Comparison of ENCODE assay signal across 1 cellular context in genomic region chr19:7681336-7682174, GRCh38.
TF ChIP-seq lines count a peak whose summit lies in the region.

No MANE protein-coding gene starts in this region.

TF ChIP-seq in GM12878, 131 proteins besides CTCF, POLR2A, EP300 and RAD21 (continues in another document):
- TF ChIP-seq ZBTB33 (IDR thresholded peaks at IDR 0.05), result no peak
- TF ChIP-seq, protein P1, sequence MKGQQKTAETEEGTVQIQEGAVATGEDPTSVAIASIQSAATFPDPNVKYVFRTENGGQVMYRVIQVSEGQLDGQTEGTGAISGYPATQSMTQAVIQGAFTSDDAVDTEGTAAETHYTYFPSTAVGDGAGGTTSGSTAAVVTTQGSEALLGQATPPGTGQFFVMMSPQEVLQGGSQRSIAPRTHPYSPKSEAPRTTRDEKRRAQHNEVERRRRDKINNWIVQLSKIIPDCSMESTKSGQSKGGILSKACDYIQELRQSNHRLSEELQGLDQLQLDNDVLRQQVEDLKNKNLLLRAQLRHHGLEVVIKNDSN (IDR thresholded peaks at IDR 0.05; ENCODE audit: borderline replicate concordance, extremely low read length, insufficient read depth, low read depth, low read length), result no peak
- no peak for TF ChIP-seq SIX5 (IDR thresholded peaks at IDR 0.05; ENCODE audit: low read depth, low read length, severe bottlenecking)
- no peak for TF ChIP-seq JUNB (IDR thresholded peaks at IDR 0.05)
- TF ChIP-seq MYC (IDR thresholded peaks at IDR 0.05; ENCODE audit: insufficient read depth, insufficient read length, insufficient replicate concordance, low read length, severe bottlenecking), result no peak
- TF ChIP-seq RFX5 (IDR thresholded peaks at IDR 0.05; ENCODE audit: low read depth, low read length), result no peak
- TF ChIP-seq ZBED1 (IDR thresholded peaks at IDR 0.05; ENCODE audit: borderline replicate concordance), result no peak
- TF ChIP-seq BRCA1 (IDR thresholded peaks at IDR 0.05; ENCODE audit: low read depth, low read length), result no peak
- no peak for TF ChIP-seq RELA (IDR thresholded peaks at IDR 0.05; ENCODE audit: borderline replicate concordance, partially characterized antibody)
- TF ChIP-seq SP1 (IDR thresholded peaks at IDR 0.05; ENCODE audit: low read depth, low read length), result no peak
- no peak for TF ChIP-seq POLR2AphosphoS5 (IDR thresholded peaks at IDR 0.05; ENCODE audit: low read length)
- TF ChIP-seq, protein P2, sequence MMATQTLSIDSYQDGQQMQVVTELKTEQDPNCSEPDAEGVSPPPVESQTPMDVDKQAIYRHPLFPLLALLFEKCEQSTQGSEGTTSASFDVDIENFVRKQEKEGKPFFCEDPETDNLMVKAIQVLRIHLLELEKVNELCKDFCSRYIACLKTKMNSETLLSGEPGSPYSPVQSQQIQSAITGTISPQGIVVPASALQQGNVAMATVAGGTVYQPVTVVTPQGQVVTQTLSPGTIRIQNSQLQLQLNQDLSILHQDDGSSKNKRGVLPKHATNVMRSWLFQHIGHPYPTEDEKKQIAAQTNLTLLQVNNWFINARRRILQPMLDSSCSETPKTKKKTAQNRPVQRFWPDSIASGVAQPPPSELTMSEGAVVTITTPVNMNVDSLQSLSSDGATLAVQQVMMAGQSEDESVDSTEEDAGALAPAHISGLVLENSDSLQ (IDR thresholded peaks at IDR 0.05), result no peak
- no peak for TF ChIP-seq TBL1XR1 (IDR thresholded peaks at IDR 0.05; ENCODE audit: low read depth, low read length)
- no peak for TF ChIP-seq ZBTB11 (CRISPR knock-in tag; IDR thresholded peaks at IDR 0.05)
- no peak for TF ChIP-seq YBX1 (IDR thresholded peaks at IDR 0.05)
- TF ChIP-seq PML (IDR thresholded peaks at IDR 0.05; ENCODE audit: low read length), result no peak
- TF ChIP-seq CREM (IDR thresholded peaks at IDR 0.05; ENCODE audit: low read depth), result 0 out of 2 replicates have a peak, but pooled peaks have one; percentile 33
- no peak for TF ChIP-seq SPI1 (IDR thresholded peaks at IDR 0.05; ENCODE audit: borderline replicate concordance, insufficient read depth, low read depth, low read length)
- TF ChIP-seq, protein P3, sequence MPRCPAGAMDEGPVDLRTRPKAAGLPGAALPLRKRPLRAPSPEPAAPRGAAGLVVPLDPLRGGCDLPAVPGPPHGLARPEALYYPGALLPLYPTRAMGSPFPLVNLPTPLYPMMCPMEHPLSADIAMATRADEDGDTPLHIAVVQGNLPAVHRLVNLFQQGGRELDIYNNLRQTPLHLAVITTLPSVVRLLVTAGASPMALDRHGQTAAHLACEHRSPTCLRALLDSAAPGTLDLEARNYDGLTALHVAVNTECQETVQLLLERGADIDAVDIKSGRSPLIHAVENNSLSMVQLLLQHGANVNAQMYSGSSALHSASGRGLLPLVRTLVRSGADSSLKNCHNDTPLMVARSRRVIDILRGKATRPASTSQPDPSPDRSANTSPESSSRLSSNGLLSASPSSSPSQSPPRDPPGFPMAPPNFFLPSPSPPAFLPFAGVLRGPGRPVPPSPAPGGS (IDR thresholded peaks at IDR 0.05; ENCODE audit: borderline replicate concordance, insufficient read depth, low read depth, low read length, poor library complexity, severe bottlenecking), result peak; percentile 5
- no peak for TF ChIP-seq RBBP5 (conservative IDR thresholded peaks at IDR 0.05)
- TF ChIP-seq GABPA (IDR thresholded peaks at IDR 0.05; ENCODE audit: low read depth), result no peak
- 0 out of 2 replicates have a peak, but pooled peaks have one; percentile 15 for TF ChIP-seq IRF4 (IDR thresholded peaks at IDR 0.05; ENCODE audit: low read depth, low read length)
- TF ChIP-seq PBX3 (IDR thresholded peaks at IDR 0.05; ENCODE audit: insufficient replicate concordance, low read depth, low read length), result no peak
- TF ChIP-seq, protein P4, sequence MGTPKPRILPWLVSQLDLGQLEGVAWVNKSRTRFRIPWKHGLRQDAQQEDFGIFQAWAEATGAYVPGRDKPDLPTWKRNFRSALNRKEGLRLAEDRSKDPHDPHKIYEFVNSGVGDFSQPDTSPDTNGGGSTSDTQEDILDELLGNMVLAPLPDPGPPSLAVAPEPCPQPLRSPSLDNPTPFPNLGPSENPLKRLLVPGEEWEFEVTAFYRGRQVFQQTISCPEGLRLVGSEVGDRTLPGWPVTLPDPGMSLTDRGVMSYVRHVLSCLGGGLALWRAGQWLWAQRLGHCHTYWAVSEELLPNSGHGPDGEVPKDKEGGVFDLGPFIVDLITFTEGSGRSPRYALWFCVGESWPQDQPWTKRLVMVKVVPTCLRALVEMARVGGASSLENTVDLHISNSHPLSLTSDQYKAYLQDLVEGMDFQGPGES (IDR thresholded peaks at IDR 0.05), result no peak
- TF ChIP-seq, protein P5, sequence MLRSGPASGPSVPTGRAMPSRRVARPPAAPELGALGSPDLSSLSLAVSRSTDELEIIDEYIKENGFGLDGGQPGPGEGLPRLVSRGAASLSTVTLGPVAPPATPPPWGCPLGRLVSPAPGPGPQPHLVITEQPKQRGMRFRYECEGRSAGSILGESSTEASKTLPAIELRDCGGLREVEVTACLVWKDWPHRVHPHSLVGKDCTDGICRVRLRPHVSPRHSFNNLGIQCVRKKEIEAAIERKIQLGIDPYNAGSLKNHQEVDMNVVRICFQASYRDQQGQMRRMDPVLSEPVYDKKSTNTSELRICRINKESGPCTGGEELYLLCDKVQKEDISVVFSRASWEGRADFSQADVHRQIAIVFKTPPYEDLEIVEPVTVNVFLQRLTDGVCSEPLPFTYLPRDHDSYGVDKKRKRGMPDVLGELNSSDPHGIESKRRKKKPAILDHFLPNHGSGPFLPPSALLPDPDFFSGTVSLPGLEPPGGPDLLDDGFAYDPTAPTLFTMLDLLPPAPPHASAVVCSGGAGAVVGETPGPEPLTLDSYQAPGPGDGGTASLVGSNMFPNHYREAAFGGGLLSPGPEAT (IDR thresholded peaks at IDR 0.05; ENCODE audit: low read depth), result 0 out of 2 replicates have a peak, but pooled peaks have one; percentile 37
- peak in 1 of 2 experiments; percentile 41; a peak in 1 of 4 replicates for TF ChIP-seq IKZF2 (IDR thresholded peaks at IDR 0.05)
- no peak for TF ChIP-seq ETV6 (conservative IDR thresholded peaks at IDR 0.05 in 1 of 2, IDR thresholded peaks at IDR 0.05 in 1 of 2; ENCODE audit: borderline replicate concordance in 1 of 2, low read depth in 1 of 2)
- no peak for TF ChIP-seq RB1 (IDR thresholded peaks at IDR 0.05; ENCODE audit: borderline replicate concordance)
- no peak for TF ChIP-seq TCF3 (IDR thresholded peaks at IDR 0.05; ENCODE audit: borderline replicate concordance, insufficient read depth, low read depth, low read length)
- TF ChIP-seq E4F1 (IDR thresholded peaks at IDR 0.05; ENCODE audit: borderline replicate concordance, partially characterized antibody), result no peak
- TF ChIP-seq ASH2L (IDR thresholded peaks at IDR 0.05; ENCODE audit: borderline replicate concordance, low read depth), result no peak
- 0 out of 2 replicates have a peak, but pooled peaks have one; percentile 13 for TF ChIP-seq NR2F1 (conservative IDR thresholded peaks at IDR 0.05)
- TF ChIP-seq SMC3 (IDR thresholded peaks at IDR 0.05; ENCODE audit: borderline replicate concordance, low read length), result peak; percentile 68
- TF ChIP-seq ZNF207 (IDR thresholded peaks at IDR 0.05; ENCODE audit: borderline replicate concordance), result no peak
- TF ChIP-seq BHLHE40 (IDR thresholded peaks at IDR 0.05; ENCODE audit: borderline replicate concordance in 1 of 2, low read depth in 2 of 2, low read length in 1 of 2), result peak; percentile 8 to 16; a peak in 2 of 4 replicates
- TF ChIP-seq EED (IDR thresholded peaks at IDR 0.05; ENCODE audit: low read depth), result no peak
- TF ChIP-seq, protein P6, sequence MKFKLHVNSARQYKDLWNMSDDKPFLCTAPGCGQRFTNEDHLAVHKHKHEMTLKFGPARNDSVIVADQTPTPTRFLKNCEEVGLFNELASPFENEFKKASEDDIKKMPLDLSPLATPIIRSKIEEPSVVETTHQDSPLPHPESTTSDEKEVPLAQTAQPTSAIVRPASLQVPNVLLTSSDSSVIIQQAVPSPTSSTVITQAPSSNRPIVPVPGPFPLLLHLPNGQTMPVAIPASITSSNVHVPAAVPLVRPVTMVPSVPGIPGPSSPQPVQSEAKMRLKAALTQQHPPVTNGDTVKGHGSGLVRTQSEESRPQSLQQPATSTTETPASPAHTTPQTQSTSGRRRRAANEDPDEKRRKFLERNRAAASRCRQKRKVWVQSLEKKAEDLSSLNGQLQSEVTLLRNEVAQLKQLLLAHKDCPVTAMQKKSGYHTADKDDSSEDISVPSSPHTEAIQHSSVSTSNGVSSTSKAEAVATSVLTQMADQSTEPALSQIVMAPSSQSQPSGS (IDR thresholded peaks at IDR 0.05; ENCODE audit: low read length), result no peak
- no peak for TF ChIP-seq HDAC2 (IDR thresholded peaks at IDR 0.05)
- no peak for TF ChIP-seq SUPT20H (IDR thresholded peaks at IDR 0.05; ENCODE audit: borderline replicate concordance, control insufficient read depth, low read depth, low read length)
- no peak for TF ChIP-seq PAX8 (IDR thresholded peaks at IDR 0.05)
- TF ChIP-seq TCF7 (IDR thresholded peaks at IDR 0.05; ENCODE audit: borderline replicate concordance), result no peak
- no peak for TF ChIP-seq NFXL1 (IDR thresholded peaks at IDR 0.05; ENCODE audit: borderline replicate concordance)
- TF ChIP-seq NFIC (IDR thresholded peaks at IDR 0.05; ENCODE audit: low read depth, low read length), result no peak
- TF ChIP-seq MYB (IDR thresholded peaks at IDR 0.05; ENCODE audit: borderline replicate concordance, low read depth, low read length), result no peak
- TF ChIP-seq FOXK2 (IDR thresholded peaks at IDR 0.05), result no peak
- TF ChIP-seq MXI1 (IDR thresholded peaks at IDR 0.05; ENCODE audit: low read depth, low read length), result no peak
- no peak for TF ChIP-seq CHD4 (IDR thresholded peaks at IDR 0.05)
- TF ChIP-seq ZNF384 (IDR thresholded peaks at IDR 0.05; ENCODE audit: borderline replicate concordance, low read depth, low read length), result no peak
- no peak for TF ChIP-seq SMAD1 (IDR thresholded peaks at IDR 0.05; ENCODE audit: low read depth, partially characterized antibody)
